In genomic region chr22:29700949-29701927, GRCh38 we compare ENCODE assay signal across 8 cellular contexts. TPM values are rescaled to one million over a fixed set of nuclear protein-coding genes. Genes with fewer than 3 reads are reported as not detected.
DNase-seq lines count a peak whose midpoint lies in the region; ATAC-seq and TF ChIP-seq lines count a peak whose summit lies in the region.

No MANE protein-coding gene starts in this region.

- H3K27ac Mint-ChIP-seq in activated T-helper 17 cell treated with anti-CD3 and anti-CD28 coated beads, Interleukin-2, amount 50 U/mL, for 72 hours, result peak overlapping the region; percentile 50

- no peak overlapping the region for H4K5ac ChIP-seq in mesendoderm (ENCODE audit: low read length)

- no peaks in the 10 kb centered on the region for H3K79me2 ChIP-seq in mesendoderm (ENCODE audit: control insufficient read depth, insufficient read depth, low read length)

- H3K4me3 ChIP-seq in mesendoderm (ENCODE audit: low read length), result no peak overlapping the region
- no peak overlapping the region for H3K4me3 ChIP-seq in gastrocnemius medialis

- TF ChIP-seq POLR2A in gastrocnemius medialis (IDR thresholded peaks at IDR 0.05), result no peak

- H3K4me1 Mint-ChIP-seq in activated T-cell treated with anti-CD3 and anti-CD28 coated beads, Interleukin-2, amount 50 U/mL, for 4 hours (ENCODE audit: low read depth), result peaks cover 23% of the 10 kb centered on the region
- H3K4me1 Mint-ChIP-seq in activated T-helper 17 cell treated with anti-CD3 and anti-CD28 coated beads, Interleukin-2, amount 50 U/mL, for 72 hours, result no peaks in the 10 kb centered on the region

- no peak overlapping the region for H3K56ac ChIP-seq in mesendoderm (ENCODE audit: low read length)

- no peak overlapping the region for H3K27ac ChIP-seq in mesendoderm (ENCODE audit: low read depth, low read length)
- no peak overlapping the region for H3K27ac ChIP-seq in gastrocnemius medialis

- H3K23ac ChIP-seq in mesendoderm (ENCODE audit: low read length), result no peak overlapping the region

- no peak overlapping the region for H2BK5ac ChIP-seq in mesendoderm (ENCODE audit: low read length)

- H3K4me3 Mint-ChIP-seq in activated T-cell treated with anti-CD3 and anti-CD28 coated beads, Interleukin-2, amount 50 U/mL, for 4 hours, result no peak overlapping the region
- H3K4me3 Mint-ChIP-seq in activated T-helper 17 cell treated with anti-CD3 and anti-CD28 coated beads, Interleukin-2, amount 50 U/mL, for 72 hours, result no peak overlapping the region

- WGBS in mesendoderm (ENCODE audit: extremely low coverage, insufficient coverage, low lambda C conversion rate), result no CpG with 5 or more reads among the region's 21 CpGs

- no peak overlapping the region for H3K9ac ChIP-seq in mesendoderm (ENCODE audit: low read length)

- no peak overlapping the region for H2AK5ac ChIP-seq in mesendoderm (ENCODE audit: low read length)

- TF ChIP-seq CTCF in gastrocnemius medialis (IDR thresholded peaks at IDR 0.05 in 4 of 5, conservative IDR thresholded peaks at IDR 0.05 in 1 of 5), result no peak

- H3K4ac ChIP-seq in mesendoderm (ENCODE audit: low read depth, low read length), result no peak overlapping the region

- no peak overlapping the region for H2BK15ac ChIP-seq in mesendoderm (replicated peaks; ENCODE audit: low read depth)

- peak; percentile 50 to 57 for ATAC-seq in activated T-cell treated with anti-CD3 and anti-CD28 coated beads, Interleukin-2, amount 50 U/mL, for 4 hours
- ATAC-seq in activated T-helper 17 cell treated with anti-CD3 and anti-CD28 coated beads, Interleukin-2, amount 50 U/mL, for 72 hours (replicated peaks), result peak; percentile 43
- ATAC-seq in GM19452 (IDR thresholded peaks at IDR 0.05; ENCODE audit: unreplicated experiment) (no peak), gastrocnemius medialis (no peak)

- H3K27me3 Mint-ChIP-seq in activated T-cell treated with anti-CD3 and anti-CD28 coated beads, Interleukin-2, amount 50 U/mL, for 4 hours (ENCODE audit: low read depth), result peaks cover 3% of the 10 kb centered on the region
- peaks cover 3% of the 10 kb centered on the region for H3K27me3 Mint-ChIP-seq in activated T-helper 17 cell treated with anti-CD3 and anti-CD28 coated beads, Interleukin-2, amount 50 U/mL, for 72 hours

- H3K79me1 ChIP-seq in mesendoderm (ENCODE audit: low read length), result no peaks in the 10 kb centered on the region

- no peak overlapping the region for H3K18ac ChIP-seq in mesendoderm (ENCODE audit: low read length)

- H3K27me3 ChIP-seq in mesendoderm (ENCODE audit: insufficient read depth, low read length, poor library complexity) (peaks cover 2% of the 10 kb centered on the region), gastrocnemius medialis (no peaks in the 10 kb centered on the region)

- no peak overlapping the region for H4K8ac ChIP-seq in mesendoderm (ENCODE audit: low read depth, low read length)

- in situ Hi-C loops in gastrocnemius medialis (cut with MboI; ENCODE audit: low sequenced_read_pairs in 4 of 4), result no loop called here

- intact Hi-C loops in gastrocnemius medialis (cut with DNase I; ENCODE audit: low total_unique reads), result no loop called here

- DNase-seq in activated T-cell treated with anti-CD3 and anti-CD28 coated beads, Interleukin-2, amount 50 U/mL, for 4 hours, result no peak
- DNase-seq in activated T-cell treated with anti-CD3 and anti-CD28 coated beads, Interleukin-2, amount 50 U/mL, for 1 hour, result no peak
- DNase-seq in NCI-H146 treated with DMSO at 0.1 percent for 48 hours (lab: John Stamatoyannopoulos, UW; ENCODE audit: unreplicated experiment), result peak; percentile 69
- DNase-seq in mesendoderm, result peak; percentile 70
- DNase-seq in gastrocnemius medialis, result no peak
- DNase-seq in AG08396 (ENCODE audit: low spot score), result no peak

- H3K9me3 ChIP-seq in gastrocnemius medialis, result no peaks in the 10 kb centered on the region

- H2BK120ac ChIP-seq in mesendoderm (ENCODE audit: low read depth, low read length), result no peak overlapping the region

- no peaks in the 10 kb centered on the region for H3K9me3 Mint-ChIP-seq in activated T-cell treated with anti-CD3 and anti-CD28 coated beads, Interleukin-2, amount 50 U/mL, for 4 hours
- no peaks in the 10 kb centered on the region for H3K9me3 Mint-ChIP-seq in activated T-helper 17 cell treated with anti-CD3 and anti-CD28 coated beads, Interleukin-2, amount 50 U/mL, for 72 hours

- no peak overlapping the region for H3K4me2 ChIP-seq in mesendoderm (ENCODE audit: low read length)

- peaks cover 5% of the 10 kb centered on the region for H3K36me3 Mint-ChIP-seq in activated T-cell treated with anti-CD3 and anti-CD28 coated beads, Interleukin-2, amount 50 U/mL, for 4 hours (ENCODE audit: insufficient read depth)
- H3K36me3 Mint-ChIP-seq in activated T-helper 17 cell treated with anti-CD3 and anti-CD28 coated beads, Interleukin-2, amount 50 U/mL, for 72 hours (ENCODE audit: low read depth), result peaks cover 23% of the 10 kb centered on the region

- no peaks in the 10 kb centered on the region for H3K36me3 ChIP-seq in mesendoderm (ENCODE audit: control insufficient read depth, insufficient read depth, low read length)
- H3K36me3 ChIP-seq in gastrocnemius medialis, result no peaks in the 10 kb centered on the region

- H3K4me1 ChIP-seq in mesendoderm (ENCODE audit: control insufficient read depth, low read depth, low read length) (peaks cover 4% of the 10 kb centered on the region), gastrocnemius medialis (peaks cover 14 to 15% of the 10 kb centered on the region in 2 donors)

RNA-seq across cellular contexts. Expression of gene CABP7, which starts 18.6 kb away (rescaled TPM):
- under 1 TPM; 0.11 to 0.20 (median 0.13) TPM for total RNA-seq in activated T-cell treated with anti-CD3 and anti-CD28 coated beads, Interleukin-2, amount 50 U/mL, for 4 hours
- under 1 TPM in 1 of 2 donors, not detected in 1; 0.09 TPM for total RNA-seq in activated T-helper 17 cell treated with anti-CD3 and anti-CD28 coated beads, Interleukin-2, amount 50 U/mL, for 72 hours
- polyA plus RNA-seq in mesendoderm (2013, experiment 1 of 2), result 0.03 TPM
- polyA plus RNA-seq in mesendoderm (2013, experiment 2 of 2), result 0.01 TPM
- total RNA-seq in gastrocnemius medialis, result not detected

Comparison
In these comparisons a context has a peak if more than half of its experiments do, and no peak if none do; other contexts are left out.
1. ATAC-seq: peak in activated T-cell treated with anti-CD3 and anti-CD28 coated beads, Interleukin-2, amount 50 U/mL, for 4 hours (2 of 2) and activated T-helper 17 cell treated with anti-CD3 and anti-CD28 coated beads, Interleukin-2, amount 50 U/mL, for 72 hours (single experiment); none in GM19452 (single experiment) and gastrocnemius medialis (0 of 2).
2. DNase-seq: peak in NCI-H146 treated with DMSO at 0.1 percent for 48 hours (single experiment) and mesendoderm (single experiment); none in activated T-cell treated with anti-CD3 and anti-CD28 coated beads, Interleukin-2, amount 50 U/mL, for 4 hours (single experiment), activated T-cell treated with anti-CD3 and anti-CD28 coated beads, Interleukin-2, amount 50 U/mL, for 1 hour (single experiment), gastrocnemius medialis (0 of 2) and AG08396 (single experiment).